In genomic region chr6:136524339-136524935, GRCh38 we compare ENCODE assay signal across 18 cellular contexts. TPM values are rescaled to one million over a fixed set of nuclear protein-coding genes. Genes with fewer than 3 reads are reported as not detected.
DNase-seq lines count a peak whose midpoint lies in the region; ATAC-seq, FAIRE-seq and TF ChIP-seq lines count a peak whose summit lies in the region.
"Had no signal": no experiment of that assay in that cellular context is flagged by ENCODE, and none has a peak within 500 bp of the region (broad histone marks: within the 10 kb centered on the region; RNA-seq: fewer than 3 reads in every experiment).

No MANE protein-coding gene starts in this region.

- no peak for TF ChIP-seq POLR2A in tibial nerve (IDR thresholded peaks at IDR 0.05)

- POLR2A ChIA-PET in activated CD4-positive, alpha-beta memory T cell treated with anti-CD3 and anti-CD28 coated beads for 36 hours (lab: Charles Lee) = no interaction called here

- H3K27me3 Mint-ChIP-seq in activated CD4-positive, alpha-beta memory T cell treated with anti-CD3 and anti-CD28 coated beads for 36 hours = peaks cover 5% of the 10 kb centered on the region

- H3K4me3 Mint-ChIP-seq in activated CD4-positive, alpha-beta memory T cell treated with anti-CD3 and anti-CD28 coated beads for 36 hours = no peak overlapping the region
- H3K4me3 Mint-ChIP-seq: dendritic cell treated with granulocyte-macrophage colony-stimulating factor and Interleukin-4, amounts not matched to agents 40 ng/mL and 50 ng/mL, for 4 days had no signal

- peaks cover 17% of the 10 kb centered on the region for H3K4me1 Mint-ChIP-seq in activated CD4-positive, alpha-beta memory T cell treated with anti-CD3 and anti-CD28 coated beads for 36 hours (ENCODE audit: low read depth)

- H3K9me3 Mint-ChIP-seq in activated CD4-positive, alpha-beta memory T cell treated with anti-CD3 and anti-CD28 coated beads for 36 hours = no peaks in the 10 kb centered on the region
- H3K9me3 Mint-ChIP-seq: dendritic cell treated with granulocyte-macrophage colony-stimulating factor and Interleukin-4, amounts not matched to agents 40 ng/mL and 50 ng/mL, for 4 days had no signal

- no peak overlapping the region for H3K27ac Mint-ChIP-seq in activated CD4-positive, alpha-beta memory T cell treated with anti-CD3 and anti-CD28 coated beads for 36 hours
- H3K27ac Mint-ChIP-seq: dendritic cell treated with granulocyte-macrophage colony-stimulating factor and Interleukin-4, amounts not matched to agents 40 ng/mL and 50 ng/mL, for 4 days had no signal

- FAIRE-seq in islet of Langerhans (lab: Jason Lieb, UNC) = peak; percentile 95
- FAIRE-seq: GM12892, H54 had no signal

- TF ChIP-seq EP300 in tibial nerve (IDR thresholded peaks at IDR 0.05) = no peak

- H3K4me1 ChIP-seq in BE2C (peaks cover 39% of the 10 kb centered on the region), tibial nerve (peaks cover 0 to 9% (median 3%) of the 10 kb centered on the region in 4 donors)
- H3K4me1 ChIP-seq: ascending aorta had no signal

- no peaks in the 10 kb centered on the region for H3K27me3 ChIP-seq in BE2C
- no peaks in the 10 kb centered on the region for H3K27me3 ChIP-seq in tibial nerve
- H3K27me3 ChIP-seq: ascending aorta had no signal

- no peak for ATAC-seq in GM21515 (IDR thresholded peaks at IDR 0.05; ENCODE audit: unreplicated experiment)
- ATAC-seq: esophagus mucosa, right cardiac atrium, Right ventricle myocardium inferior had no signal

- peak overlapping the region; percentile 62 for H3K4me3 ChIP-seq in BE2C (ENCODE audit: low read depth, low read length)
- no peak overlapping the region for H3K4me3 ChIP-seq in tibial nerve
- H3K4me3 ChIP-seq: ascending aorta had no signal

- intact Hi-C loops in activated CD4-positive, alpha-beta memory T cell treated with anti-CD3 and anti-CD28 coated beads for 36 hours (cut with micrococcal nuclease) = no loop called here

- DNase-seq in BE2C (no peak), NCI-H1417 (lab: John Stamatoyannopoulos, UW) (peak in 2 of 3 experiments; percentile 57 to 94), SHP77 treated with DMSO at 0.1 percent for 48 hours (lab: John Stamatoyannopoulos, UW) (peak; percentile 63), AML-193 (lab: John Stamatoyannopoulos, UW) (no peak), tibial nerve (ENCODE audit: low spot score in 2 of 2) (no peak)
- no peak for DNase-seq in activated CD4-positive, alpha-beta memory T cell treated with anti-CD3 and anti-CD28 coated beads for 36 hours
- DNase-seq: activated CD4-positive, CD25-positive, alpha-beta regulatory T cell treated with anti-CD3 and anti-CD28 coated beads, Interleukin-2, amount 50 U/mL, for 72 hours; Caco-2; NCI-H187; right cardiac atrium had no signal

- H3K36me3 ChIP-seq in BE2C = no peaks in the 10 kb centered on the region
- no peaks in the 10 kb centered on the region for H3K36me3 ChIP-seq in tibial nerve
- H3K36me3 ChIP-seq: ascending aorta had no signal

- H3K27ac ChIP-seq in tibial nerve = no peak overlapping the region
- H3K27ac ChIP-seq: ascending aorta had no signal

- WGBS in tibial nerve, 2 donors = 67 to 75% methylated on average over 2 of the region's 2 CpGs

- TF ChIP-seq CTCF in BE2C (IDR thresholded peaks at IDR 0.05; ENCODE audit: low read depth, low read length) (no peak), tibial nerve (IDR thresholded peaks at IDR 0.05) (no peak)

- H3K36me3 Mint-ChIP-seq in activated CD4-positive, alpha-beta memory T cell treated with anti-CD3 and anti-CD28 coated beads for 36 hours = no peaks in the 10 kb centered on the region

- CTCF ChIA-PET in activated CD4-positive, alpha-beta memory T cell treated with anti-CD3 and anti-CD28 coated beads for 36 hours (lab: Charles Lee) = interaction anchor here (1.0 kb wide), 1 partner anchor 26 kb away, joined by 3 read pairs; the partner anchor contains the start of gene MAP7

- no peaks in the 10 kb centered on the region for H3K9me3 ChIP-seq in BE2C
- H3K9me3 ChIP-seq in tibial nerve = no peaks in the 10 kb centered on the region
- H3K9me3 ChIP-seq: ascending aorta, Caco-2 had no signal

RNA-seq across cellular contexts. Expression of gene MAP7, which starts 25.8 kb away (rescaled TPM):
- polyA plus RNA-seq in BE2C (2012; ENCODE audit: insufficient read depth, insufficient read length, low read depth) = 16.1 TPM
- total RNA-seq in activated CD4-positive, alpha-beta memory T cell treated with anti-CD3 and anti-CD28 coated beads for 36 hours = 1 to 10 TPM; 1.2 to 1.3 TPM
- total RNA-seq in tibial nerve = 1 to 10 TPM in 3 of 4 donors, under 1 TPM in 1; 0.84 to 1.5 (median 1.4) TPM
- total RNA-seq: ascending aorta had no signal

Comparison
In these comparisons a context has a peak if more than half of its experiments do, and no peak if none do; other contexts are left out.
1. DNase-seq: peak in NCI-H1417 (2 of 3) and SHP77 treated with DMSO at 0.1 percent for 48 hours (single experiment); none in BE2C (single experiment), activated CD4-positive, alpha-beta memory T cell treated with anti-CD3 and anti-CD28 coated beads for 36 hours (single experiment), AML-193 (0 of 2) and tibial nerve (0 of 2).